8 cellular contexts compared by ENCODE assay signal in the genomic region with DNA sequence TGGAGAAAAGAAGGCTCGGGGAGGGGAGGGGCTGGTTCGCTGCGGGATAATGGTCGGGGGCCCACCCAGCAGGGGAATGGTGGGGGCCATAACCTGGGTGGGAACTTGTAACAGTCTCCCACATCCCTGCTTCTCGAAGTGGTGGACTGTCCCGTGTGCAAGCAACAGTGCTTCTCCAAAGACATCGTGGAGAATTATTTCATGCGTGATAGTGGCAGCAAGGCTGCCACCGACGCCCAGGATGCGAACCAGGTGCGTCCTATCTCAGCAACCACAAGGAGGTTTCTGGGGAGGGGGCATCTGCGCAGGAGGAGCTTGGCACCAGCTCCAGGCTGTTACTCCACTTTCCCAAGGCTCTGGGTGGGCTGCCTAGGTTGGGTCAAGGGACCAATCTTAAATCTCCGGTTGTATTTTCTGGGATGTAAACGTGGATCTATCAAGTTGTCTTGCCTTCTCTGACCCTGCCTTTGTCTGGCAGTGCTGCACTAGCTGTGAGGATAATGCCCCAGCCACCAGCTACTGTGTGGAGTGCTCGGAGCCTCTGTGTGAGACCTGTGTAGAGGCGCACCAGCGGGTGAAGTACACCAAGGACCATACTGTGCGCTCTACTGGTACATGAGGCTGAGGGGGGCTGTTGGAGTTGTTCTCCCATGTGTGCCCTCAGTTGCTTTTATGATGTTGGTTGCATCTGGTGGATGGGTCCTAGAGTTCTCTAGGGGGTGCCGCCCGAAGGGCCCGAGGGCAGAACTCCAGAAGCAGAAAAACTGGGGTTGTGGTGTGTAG. TPM values are rescaled to one million over a fixed set of nuclear protein-coding genes. Genes with fewer than 3 reads are reported as not detected.
DNase-seq lines count a peak whose midpoint lies in the region; ATAC-seq, FAIRE-seq and TF ChIP-seq lines count a peak whose summit lies in the region.

No MANE protein-coding gene starts in this region.

- no peak for FAIRE-seq in astrocyte (lab: Jason Lieb, UNC)

- H3K36me3 Mint-ChIP-seq in activated CD4-positive, alpha-beta T cell treated with anti-CD3 and anti-CD28 coated beads, Interleukin-2, amount 10 ng/mL, durations not matched to agents 24 days and 14 days (ENCODE audit: low read depth) = peaks cover 51% of the 10 kb centered on the region
- peaks cover 18% of the 10 kb centered on the region for H3K36me3 Mint-ChIP-seq in astrocyte (ENCODE audit: low read depth, unreplicated experiment)

- peaks cover 16% of the 10 kb centered on the region for H3K4me1 ChIP-seq in astrocyte (ENCODE audit: insufficient read depth, low read length)
- peaks cover 12 to 32% of the 10 kb centered on the region in 2 donors for H3K4me1 ChIP-seq in left lung

- peaks cover 13% of the 10 kb centered on the region for H3K27me3 Mint-ChIP-seq in activated CD4-positive, alpha-beta T cell treated with anti-CD3 and anti-CD28 coated beads, Interleukin-2, amount 10 ng/mL, durations not matched to agents 24 days and 14 days
- peaks cover 6% of the 10 kb centered on the region for H3K27me3 Mint-ChIP-seq in astrocyte (ENCODE audit: low read depth, unreplicated experiment)

- peak overlapping the region; percentile 97 for H3K9ac ChIP-seq in astrocyte (ENCODE audit: low read length)

- peak overlapping the region; percentile 74 for H3K27ac Mint-ChIP-seq in activated CD4-positive, alpha-beta T cell treated with anti-CD3 and anti-CD28 coated beads, Interleukin-2, amount 10 ng/mL, durations not matched to agents 24 days and 14 days
- peak overlapping the region; percentile 92 for H3K27ac Mint-ChIP-seq in astrocyte (ENCODE audit: unreplicated experiment)

- no peaks in the 10 kb centered on the region for H3K9me3 Mint-ChIP-seq in activated CD4-positive, alpha-beta T cell treated with anti-CD3 and anti-CD28 coated beads, Interleukin-2, amount 10 ng/mL, durations not matched to agents 24 days and 14 days
- H3K9me3 Mint-ChIP-seq in astrocyte (ENCODE audit: unreplicated experiment) = peaks cover 2% of the 10 kb centered on the region

- no peak overlapping the region for H2AFZ ChIP-seq in astrocyte (ENCODE audit: low read depth, low read length)

- H3K4me2 ChIP-seq in astrocyte (ENCODE audit: low read length) = peak overlapping the region; percentile 98

- peak; percentile 67 for DNase-seq in activated CD4-positive, alpha-beta T cell treated with anti-CD3 and anti-CD28 coated beads, Interleukin-2, amount 10 ng/mL, durations not matched to agents 24 days and 14 days
- no peak for DNase-seq in activated CD4-positive, alpha-beta T cell treated with anti-CD3 and anti-CD28 coated beads for 1 hour
- DNase-seq in astrocyte (ENCODE audit: low read depth) = no peak
- no peak for DNase-seq in left lung
- DNase-seq in DMS153 (lab: John Stamatoyannopoulos, UW) = no peak

- no peak for TF ChIP-seq CTCF in astrocyte (IDR thresholded peaks at IDR 0.05; ENCODE audit: insufficient read depth, low read depth, low read length)
- no peak for TF ChIP-seq CTCF in left lung (IDR thresholded peaks at IDR 0.05)

- no peak for ATAC-seq in left lung
- no peak for ATAC-seq in GM21423 (IDR thresholded peaks at IDR 0.05; ENCODE audit: unreplicated experiment)
- ATAC-seq in HG02623 (IDR thresholded peaks at IDR 0.05; ENCODE audit: unreplicated experiment) = no peak

- H4K20me1 ChIP-seq in astrocyte (ENCODE audit: insufficient read depth, low read length) = peaks cover 58% of the 10 kb centered on the region

- H3K4me3 ChIP-seq in astrocyte (ENCODE audit: insufficient read depth, low read depth, low read length) = peak overlapping the region; percentile 88
- peak overlapping the region; percentile 85 to 96 for H3K4me3 ChIP-seq in left lung

- H3K27ac ChIP-seq in astrocyte (ENCODE audit: low read depth, low read length) = peak overlapping the region; percentile 89
- peak overlapping the region; percentile 95 to 100 for H3K27ac ChIP-seq in left lung
- peak overlapping the region; percentile 76 for H3K27ac ChIP-seq in temporal lobe (ENCODE audit: low read depth, low read length)

- H3K79me2 ChIP-seq in astrocyte (ENCODE audit: insufficient read depth, low read length) = peaks cover 59% of the 10 kb centered on the region

- intact Hi-C loops in activated CD4-positive, alpha-beta T cell treated with anti-CD3 and anti-CD28 coated beads, Interleukin-2, amount 10 ng/mL, durations not matched to agents 24 days and 14 days (cut with micrococcal nuclease) = no loop called here
- intact Hi-C loops in left lung (cut with DNase I) = no loop called here

- H3K9me3 ChIP-seq in astrocyte (ENCODE audit: insufficient read depth, low read depth, low read length) (no peaks in the 10 kb centered on the region), left lung (no peaks in the 10 kb centered on the region)

- peak overlapping the region; percentile 94 for H3K4me3 Mint-ChIP-seq in activated CD4-positive, alpha-beta T cell treated with anti-CD3 and anti-CD28 coated beads, Interleukin-2, amount 10 ng/mL, durations not matched to agents 24 days and 14 days
- peak overlapping the region; percentile 98 for H3K4me3 Mint-ChIP-seq in astrocyte (ENCODE audit: unreplicated experiment)

- peaks cover 4% of the 10 kb centered on the region for H3K27me3 ChIP-seq in astrocyte (ENCODE audit: insufficient read depth, low read length)
- no peaks in the 10 kb centered on the region for H3K27me3 ChIP-seq in left lung

- H3K36me3 ChIP-seq in astrocyte (ENCODE audit: insufficient read depth, low read length) (peaks cover 34% of the 10 kb centered on the region), left lung (peaks cover 0 to 43% of the 10 kb centered on the region in 2 donors)

- peaks cover 29% of the 10 kb centered on the region for H3K4me1 Mint-ChIP-seq in activated CD4-positive, alpha-beta T cell treated with anti-CD3 and anti-CD28 coated beads, Interleukin-2, amount 10 ng/mL, durations not matched to agents 24 days and 14 days
- H3K4me1 Mint-ChIP-seq in astrocyte (ENCODE audit: low read depth, unreplicated experiment) = peaks cover 17% of the 10 kb centered on the region

RNA-seq across cellular contexts. Expression of a gene that starts 1.6 kb away (rescaled TPM):
- total RNA-seq in activated CD4-positive, alpha-beta T cell treated with anti-CD3 and anti-CD28 coated beads, Interleukin-2, amount 10 ng/mL, durations not matched to agents 24 days and 14 days = 689 and 698 TPM in 2 replicates
- total RNA-seq in astrocyte (339 and 351 TPM in 2 replicates), left lung (100 to 1,000 TPM; 231 to 261 TPM), temporal lobe (289 TPM)

RNA-seq across cellular contexts. Expression of a gene that starts 9.4 kb away (rescaled TPM):
- total RNA-seq in activated CD4-positive, alpha-beta T cell treated with anti-CD3 and anti-CD28 coated beads, Interleukin-2, amount 10 ng/mL, durations not matched to agents 24 days and 14 days = 108 and 114 TPM in 2 replicates
- total RNA-seq in astrocyte = 71.3 and 80.0 TPM in 2 replicates
- 100 to 1,000 TPM; 107 to 120 TPM for total RNA-seq in left lung
- 48.7 TPM for total RNA-seq in temporal lobe

RNA-seq across cellular contexts. Expression of a gene that starts 12.9 kb away (rescaled TPM):
- 161 and 175 TPM in 2 replicates for total RNA-seq in activated CD4-positive, alpha-beta T cell treated with anti-CD3 and anti-CD28 coated beads, Interleukin-2, amount 10 ng/mL, durations not matched to agents 24 days and 14 days
- total RNA-seq in astrocyte (106 and 113 TPM in 2 replicates), left lung (10 to 100 TPM; 54.9 to 83.4 TPM), temporal lobe (37.1 TPM)

RNA-seq across cellular contexts. Expression of a gene that starts 25.9 kb away (rescaled TPM):
- 16.8 and 17.5 TPM in 2 replicates for total RNA-seq in activated CD4-positive, alpha-beta T cell treated with anti-CD3 and anti-CD28 coated beads, Interleukin-2, amount 10 ng/mL, durations not matched to agents 24 days and 14 days
- 16.2 and 16.3 TPM in 2 replicates for total RNA-seq in astrocyte
- 10 to 100 TPM; 12.7 to 17.7 TPM for total RNA-seq in left lung
- 5.2 TPM for total RNA-seq in temporal lobe

RNA-seq across cellular contexts. Expression of a gene that starts 27.7 kb away (rescaled TPM):
- total RNA-seq in activated CD4-positive, alpha-beta T cell treated with anti-CD3 and anti-CD28 coated beads, Interleukin-2, amount 10 ng/mL, durations not matched to agents 24 days and 14 days = 21.6 and 23.7 TPM in 2 replicates
- total RNA-seq in astrocyte (14.7 and 17.4 TPM in 2 replicates), left lung (10 to 100 TPM; 29.6 to 33.7 TPM), temporal lobe (9.6 TPM)
